Comparison of ENCODE assay signal across 8 cellular contexts in the genomic region with DNA sequence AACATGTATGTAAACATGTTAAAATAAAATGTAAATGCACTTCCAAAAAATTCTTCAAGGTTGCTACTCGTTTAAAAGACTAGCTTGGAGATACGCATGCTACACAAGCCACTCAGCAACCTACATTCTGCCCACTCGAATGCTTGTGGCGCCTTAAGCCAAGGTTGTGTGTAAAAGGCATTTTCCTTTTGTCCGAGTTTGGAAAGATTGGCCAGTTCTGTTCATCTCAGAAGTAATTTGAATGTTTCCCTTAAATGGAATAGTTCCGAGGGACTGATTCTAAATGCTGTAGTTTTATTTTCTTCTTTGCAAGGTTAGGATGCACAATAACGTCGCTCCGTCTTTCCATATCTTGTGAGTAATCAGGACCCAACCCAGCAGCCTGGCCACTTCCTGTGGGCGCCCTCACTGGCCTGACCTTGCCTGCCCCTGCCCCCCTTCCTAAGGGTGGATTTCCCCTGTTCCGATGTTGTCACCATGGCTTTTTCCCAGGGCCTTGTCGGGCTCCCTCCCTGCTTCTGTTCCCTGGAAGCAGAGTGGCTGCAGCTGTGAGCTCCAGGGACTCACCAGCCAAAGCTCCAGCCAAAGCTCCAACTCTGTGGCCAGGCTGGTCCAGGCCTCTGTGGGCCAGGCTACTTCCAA.
DNase-seq lines count a peak whose midpoint lies in the region; ATAC-seq and TF ChIP-seq lines count a peak whose summit lies in the region.

No MANE protein-coding gene starts in this region.

- H2BK5ac ChIP-seq in mesenchymal stem cell (ENCODE audit: low read depth, low read length, poor library complexity, severe bottlenecking): no peak overlapping the region

- no peaks in the 10 kb centered on the region for H3K9me3 Mint-ChIP-seq in dendritic cell treated with granulocyte-macrophage colony-stimulating factor and Interleukin-4, amounts not matched to agents 40 ng/mL and 50 ng/mL, for 4 days

- 11% methylated on average over 9 of the region's 12 CpGs for WGBS in mesenchymal stem cell
- WGBS in thyroid gland, 2 donors: 38 to 39% methylated on average over 12 of the region's 12 CpGs

- H3K4me3 ChIP-seq in mesenchymal stem cell (ENCODE audit: insufficient read depth in 1 of 2, low read depth in 1 of 2, low read length in 2 of 2) (peak overlapping the region in 1 of 2 experiments; percentile 69), thyroid gland (replicated peaks in 1 of 3) (no peak overlapping the region)

- intact Hi-C loops in dendritic cell treated with granulocyte-macrophage colony-stimulating factor and Interleukin-4, amounts not matched to agents 40 ng/mL and 50 ng/mL, for 4 days (cut with micrococcal nuclease): no loop called here
- intact Hi-C loops in thyroid gland (cut with DNase I): no loop called here

- peaks cover 3% of the 10 kb centered on the region for H3K79me1 ChIP-seq in mesenchymal stem cell (replicated peaks; ENCODE audit: low read length, poor library complexity, severe bottlenecking)

- peak overlapping the region in 1 of 2 experiments; percentile 11 for H2BK12ac ChIP-seq in mesenchymal stem cell (ENCODE audit: low read length in 2 of 2)

- no peak overlapping the region for H2AK5ac ChIP-seq in mesenchymal stem cell (ENCODE audit: low read length, severe bottlenecking)

- H3K9ac ChIP-seq in mesenchymal stem cell (ENCODE audit: low read length): peak overlapping the region; percentile 69

- H3K4ac ChIP-seq in mesenchymal stem cell (ENCODE audit: low read depth in 1 of 2, low read length in 2 of 2): peak overlapping the region in 1 of 2 experiments; percentile 40

- H4K8ac ChIP-seq in mesenchymal stem cell (ENCODE audit: low read length): peak overlapping the region; percentile 75

- H3K4me1 Mint-ChIP-seq in dendritic cell treated with granulocyte-macrophage colony-stimulating factor and Interleukin-4, amounts not matched to agents 40 ng/mL and 50 ng/mL, for 4 days (ENCODE audit: low read depth): peaks cover 57% of the 10 kb centered on the region

- peaks cover 10% of the 10 kb centered on the region for H3K9me3 ChIP-seq in mesenchymal stem cell (ENCODE audit: control insufficient read depth, low read length)
- no peaks in the 10 kb centered on the region for H3K9me3 ChIP-seq in thyroid gland

- DNase-seq in SKM-1 treated with dmso at 0.1 percent for 144 hours (lab: John Stamatoyannopoulos, UW; ENCODE audit: unreplicated experiment) (peak; percentile 31), SKM-1 (lab: John Stamatoyannopoulos, UW; ENCODE audit: unreplicated experiment) (no peak), mesenchymal stem cell (peak; percentile 97), thyroid gland (peak; percentile 16 to 23), DMS79 treated with DMSO at 0.1 percent for 48 hours (lab: John Stamatoyannopoulos, UW) (no peak)
- no peak for DNase-seq in activated naive CD4-positive, alpha-beta T cell treated with Interleukin-2 at 50 U/mL for 16 hours

- H4K91ac ChIP-seq in mesenchymal stem cell (ENCODE audit: low read length): peak overlapping the region; percentile 52

- TF ChIP-seq POLR2A in thyroid gland (IDR thresholded peaks at IDR 0.05): no peak

- no peak overlapping the region for H3K23ac ChIP-seq in mesenchymal stem cell (ENCODE audit: low read length in 2 of 2)

- H3K27ac ChIP-seq in mesenchymal stem cell (ENCODE audit: low read length, poor library complexity, severe bottlenecking) (no peak overlapping the region), thyroid gland (peak overlapping the region; percentile 24 to 61 (median 35))

- TF ChIP-seq CTCF in thyroid gland (IDR thresholded peaks at IDR 0.05): no peak

- peaks cover 9% of the 10 kb centered on the region for H3K4me1 ChIP-seq in mesenchymal stem cell (ENCODE audit: control insufficient read depth, insufficient read depth, low read depth, low read length)
- peaks cover 0 to 22% of the 10 kb centered on the region in 2 donors for H3K4me1 ChIP-seq in thyroid gland

- H3K4me3 Mint-ChIP-seq in dendritic cell treated with granulocyte-macrophage colony-stimulating factor and Interleukin-4, amounts not matched to agents 40 ng/mL and 50 ng/mL, for 4 days: peak overlapping the region; percentile 58

- H2AFZ ChIP-seq in mesenchymal stem cell (ENCODE audit: low read depth, low read length): no peak overlapping the region

- H3K4me2 ChIP-seq in mesenchymal stem cell (ENCODE audit: low read length, poor library complexity, severe bottlenecking): no peak overlapping the region

- peak overlapping the region; percentile 77 for H2BK120ac ChIP-seq in mesenchymal stem cell (ENCODE audit: low read depth, low read length)

- ATAC-seq in HG02981 (IDR thresholded peaks at IDR 0.05; ENCODE audit: unreplicated experiment): no peak

- no peaks in the 10 kb centered on the region for H3K27me3 Mint-ChIP-seq in dendritic cell treated with granulocyte-macrophage colony-stimulating factor and Interleukin-4, amounts not matched to agents 40 ng/mL and 50 ng/mL, for 4 days

- H3K27me3 ChIP-seq in mesenchymal stem cell (ENCODE audit: control insufficient read depth in 1 of 2, insufficient read depth in 1 of 2, low read length in 2 of 2): no peaks in the 10 kb centered on the region
- no peaks in the 10 kb centered on the region for H3K27me3 ChIP-seq in thyroid gland

- H3K36me3 ChIP-seq in mesenchymal stem cell (ENCODE audit: control insufficient read depth in 1 of 2, insufficient read depth in 2 of 2, low read depth in 1 of 2, low read length in 2 of 2) (no peaks in the 10 kb centered on the region), thyroid gland (no peaks in the 10 kb centered on the region)

- peak overlapping the region; percentile 69 to 74 for H3K18ac ChIP-seq in mesenchymal stem cell (ENCODE audit: low read depth in 1 of 2, low read length in 2 of 2)

- H2BK15ac ChIP-seq in mesenchymal stem cell (ENCODE audit: low read depth, poor library complexity, severe bottlenecking): peak overlapping the region; percentile 30

- H3K36me3 Mint-ChIP-seq in dendritic cell treated with granulocyte-macrophage colony-stimulating factor and Interleukin-4, amounts not matched to agents 40 ng/mL and 50 ng/mL, for 4 days (ENCODE audit: low read depth): no peaks in the 10 kb centered on the region

- H3K27ac Mint-ChIP-seq in dendritic cell treated with granulocyte-macrophage colony-stimulating factor and Interleukin-4, amounts not matched to agents 40 ng/mL and 50 ng/mL, for 4 days: peak overlapping the region; percentile 74

- H3K14ac ChIP-seq in mesenchymal stem cell (ENCODE audit: low read length in 2 of 2): no peak overlapping the region

Comparison
In these comparisons a context has a peak if more than half of its experiments do, and no peak if none do; other contexts are left out.
1. DNase-seq: peak in SKM-1 treated with dmso at 0.1 percent for 144 hours (single experiment), mesenchymal stem cell (single experiment) and thyroid gland (2 of 2); none in SKM-1 (single experiment), activated naive CD4-positive, alpha-beta T cell treated with Interleukin-2 at 50 U/mL for 16 hours (single experiment) and DMS79 treated with DMSO at 0.1 percent for 48 hours (single experiment).